In the genomic region with DNA sequence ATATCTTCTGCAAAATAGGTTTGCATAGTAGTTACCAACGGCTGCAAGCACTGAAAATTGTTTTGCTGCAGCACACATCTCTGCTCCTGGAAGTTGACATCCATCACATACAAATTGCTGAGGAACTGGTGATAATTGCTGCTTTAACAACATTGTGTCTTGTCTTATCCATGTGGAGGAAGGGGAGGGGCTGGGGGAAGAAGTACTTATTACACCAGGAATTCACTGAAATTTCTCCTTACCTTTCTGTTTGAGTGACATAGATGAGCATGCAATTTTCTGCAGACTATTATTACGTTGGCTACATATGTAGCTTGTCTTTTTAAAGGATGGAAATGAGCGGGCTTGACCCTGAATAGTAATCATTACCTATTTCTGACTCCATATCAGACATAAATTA, we compare ENCODE assay signal across 31 cellular contexts.
"Had no signal": no experiment of that assay in that cellular context is flagged by ENCODE, and none has a peak within 500 bp of the region (broad histone marks: within the 10 kb centered on the region; RNA-seq: fewer than 3 reads in every experiment).

No MANE protein-coding gene starts in this region.

- H3K27ac ChIP-seq: ascending aorta, cardiac muscle cell, VCaP had no signal

- DNase-seq: activated B cell treated with CpG ODN at 0.5 μM for 24 hours; activated CD4-positive, alpha-beta memory T cell treated with anti-CD3 and anti-CD28 coated beads for 36 hours; activated CD4-positive, alpha-beta T cell treated with anti-CD3 and anti-CD28 coated beads for 4 hours; activated CD4-positive, alpha-beta T cell treated with anti-CD3 and anti-CD28 coated beads, Interleukin-2, amount 10 ng/mL, durations not matched to agents 24 days and 14 days; activated CD4-positive, alpha-beta T cell treated with anti-CD3 and anti-CD28 coated beads, Interleukin-2, amount 50 U/mL, for 1 hour; activated CD4-positive, alpha-beta T cell treated with anti-CD3 and anti-CD28 coated beads, Interleukin-2, amount 50 U/mL, for 4 hours; activated CD4-positive, CD25-positive, alpha-beta regulatory T cell treated with anti-CD3 and anti-CD28 coated beads, Interleukin-2, amount 50 U/mL, for 72 hours; activated CD8-positive, alpha-beta memory T cell treated with anti-CD3 and anti-CD28 coated beads, Interleukin-2, amount 50 U/mL, for 4 hours; activated CD8-positive, alpha-beta T cell treated with anti-CD3 and anti-CD28 coated beads for 36 hours; activated effector memory CD4-positive, alpha-beta T cell treated with anti-CD3 and anti-CD28 coated beads, Interleukin-2, amount 50 U/mL, for 16 hours; activated gamma-delta T cell treated with Interleukin-2 at 50 U/mL for 16 hours; activated naive CD4-positive, alpha-beta T cell; activated naive CD4-positive, alpha-beta T cell treated with anti-CD3 and anti-CD28 coated beads for 36 hours; activated naive CD4-positive, alpha-beta T cell treated with anti-CD3 and anti-CD28 coated beads, Interleukin-2, amount 50 U/mL, for 16 hours; activated naive CD8-positive, alpha-beta T cell treated with anti-CD3 and anti-CD28 coated beads for 36 hours; activated T-cell treated with anti-CD3 and anti-CD28 coated beads for 4 hours; activated T-cell treated with anti-CD3 and anti-CD28 coated beads, Interleukin-2, amount 50 U/mL, for 1 hour; activated T-cell treated with anti-CD3 and anti-CD28 coated beads, Interleukin-2, amount 50 U/mL, for 4 hours; activated T-cell treated with anti-CD3 and anti-CD28 coated beads, Interleukin-2, amount 50 U/mL, for 72 hours; amygdala; anterior cingulate cortex; caudate nucleus; cerebellar nuclear complex; T-helper 1 cell; T-helper 2 cell; T-helper 9 cell had no signal

- ATAC-seq: activated CD8-positive, alpha-beta T cell treated with anti-CD3 and anti-CD28 coated beads for 36 hours; activated naive CD4-positive, alpha-beta T cell treated with anti-CD3 and anti-CD28 coated beads, Interleukin-2, amount 50 U/mL, for 72 hours; activated T-cell treated with anti-CD3 and anti-CD28 coated beads, Interleukin-2, amount 50 U/mL, for 4 hours; activated T-cell treated with anti-CD3 and anti-CD28 coated beads, Interleukin-2, amount 50 U/mL, for 72 hours; activated T-helper 17 cell treated with anti-CD3 and anti-CD28 coated beads, Interleukin-2, amount 50 U/mL, for 72 hours had no signal

- H3K4me3 ChIP-seq: ascending aorta, cardiac muscle cell had no signal

- H3K4me1 ChIP-seq: ascending aorta had no signal

- H3K36me3 ChIP-seq: ascending aorta, cardiac muscle cell had no signal

- H3K27me3 ChIP-seq: ascending aorta, cardiac muscle cell had no signal
